In the genomic region with DNA sequence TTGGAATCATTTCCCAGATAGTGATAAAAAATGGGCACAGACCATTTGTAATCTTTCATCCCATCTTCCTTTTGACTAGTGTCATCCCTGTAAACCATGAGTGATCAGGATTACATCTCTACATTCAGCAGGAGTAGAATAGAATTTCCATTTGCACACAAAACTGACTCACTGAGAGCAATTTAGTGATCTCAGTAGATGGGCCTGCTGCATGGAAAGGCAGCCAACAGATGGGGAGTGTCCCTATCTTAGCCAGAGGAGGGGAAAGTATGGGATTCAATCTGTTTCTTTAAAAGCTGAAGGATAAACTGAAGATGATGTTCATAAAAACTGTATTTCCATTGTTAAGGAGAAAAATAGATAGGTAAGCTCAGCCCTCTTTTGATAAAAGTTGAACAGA, we compare ENCODE assay signal across 1 cellular context.
TF ChIP-seq lines count a peak whose summit lies in the region.

No MANE protein-coding gene starts in this region.

TF ChIP-seq in IMR-90, 13 proteins besides CTCF, POLR2A, EP300 and RAD21 (continued from another document):
- TF ChIP-seq, protein P1, sequence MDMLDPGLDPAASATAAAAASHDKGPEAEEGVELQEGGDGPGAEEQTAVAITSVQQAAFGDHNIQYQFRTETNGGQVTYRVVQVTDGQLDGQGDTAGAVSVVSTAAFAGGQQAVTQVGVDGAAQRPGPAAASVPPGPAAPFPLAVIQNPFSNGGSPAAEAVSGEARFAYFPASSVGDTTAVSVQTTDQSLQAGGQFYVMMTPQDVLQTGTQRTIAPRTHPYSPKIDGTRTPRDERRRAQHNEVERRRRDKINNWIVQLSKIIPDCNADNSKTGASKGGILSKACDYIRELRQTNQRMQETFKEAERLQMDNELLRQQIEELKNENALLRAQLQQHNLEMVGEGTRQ (IDR thresholded peaks at IDR 0.05; ENCODE audit: low read depth, low read length): no peak
- TF ChIP-seq CEBPB (IDR thresholded peaks at IDR 0.05; ENCODE audit: low read depth, low read length): no peak
- TF ChIP-seq MAZ (IDR thresholded peaks at IDR 0.05; ENCODE audit: borderline replicate concordance, low read depth, low read length): no peak
- no peak for TF ChIP-seq SMC3 (IDR thresholded peaks at IDR 0.05; ENCODE audit: low read depth, low read length)
- no peak for TF ChIP-seq BHLHE40 (IDR thresholded peaks at IDR 0.05; ENCODE audit: low read depth, low read length)
- no peak for TF ChIP-seq MXI1 (IDR thresholded peaks at IDR 0.05; ENCODE audit: borderline replicate concordance, low read depth, low read length)
